18 cellular contexts compared by ENCODE assay signal in genomic region chr3:111218615-111219014, GRCh38.
A peak's percentile ranks its signal among the peaks of the same experiment; 100 is the strongest.
DNase-seq lines count a peak whose midpoint lies in the region; ATAC-seq and TF ChIP-seq lines count a peak whose summit lies in the region.
"Had no signal": no experiment of that assay in that cellular context is flagged by ENCODE, and none has a peak within 500 bp of the region (broad histone marks: within the 10 kb centered on the region; RNA-seq: fewer than 3 reads in every experiment).

No MANE protein-coding gene starts in this region.

- TF ChIP-seq EP300 in SK-N-SH (IDR thresholded peaks at IDR 0.05; ENCODE audit: borderline replicate concordance in 1 of 2, low read depth in 1 of 2, low read length in 1 of 2): peak in 1 of 2 experiments; percentile 97; a peak in 2 of 4 replicates

- peak; percentile 16; the same call in 1 of the 2 replicates for TF ChIP-seq RAD21 in SK-N-SH (IDR thresholded peaks at IDR 0.05; ENCODE audit: low read length)

- ATAC-seq in HG03571 (IDR thresholded peaks at IDR 0.05; ENCODE audit: unreplicated experiment): no peak
- ATAC-seq: CD8-positive, alpha-beta T cell had no signal

- H3K4me3 ChIP-seq in SK-N-SH (ENCODE audit: low read depth in 2 of 2, low read length in 1 of 2): no peak overlapping the region
- H3K4me3 ChIP-seq in esophagus squamous epithelium: no peak overlapping the region
- H3K4me3 ChIP-seq: BLaER1, GM23248 had no signal

- no peak overlapping the region for H2AFZ ChIP-seq in SK-N-SH (ENCODE audit: low read depth)
- H2AFZ ChIP-seq: GM23248 had no signal

- no peak overlapping the region for H3K9ac ChIP-seq in SK-N-SH
- H3K9ac ChIP-seq: BLaER1, GM23248 had no signal

- H3F3A ChIP-seq in SK-N-SH (replicated peaks; ENCODE audit: insufficient read depth): peaks cover 6% of the 10 kb centered on the region

- no peaks in the 10 kb centered on the region for H3K9me2 ChIP-seq in SK-N-SH

- H3K79me2 ChIP-seq in SK-N-SH (ENCODE audit: insufficient read depth): no peaks in the 10 kb centered on the region

- H3K9me3 ChIP-seq in SK-N-SH: no peaks in the 10 kb centered on the region
- H3K9me3 ChIP-seq in esophagus squamous epithelium: no peaks in the 10 kb centered on the region
- H3K9me3 ChIP-seq: BLaER1, Caco-2 had no signal

- TF ChIP-seq CTCF in SK-N-SH (IDR thresholded peaks at IDR 0.05) (no peak), esophagus squamous epithelium (IDR thresholded peaks at IDR 0.05) (no peak)

- no peak for TF ChIP-seq POLR2A in esophagus squamous epithelium (IDR thresholded peaks at IDR 0.05)

- no peaks in the 10 kb centered on the region for H3K27me3 ChIP-seq in SK-N-SH (ENCODE audit: insufficient read depth)
- H3K27me3 ChIP-seq in esophagus squamous epithelium: no peaks in the 10 kb centered on the region
- H3K27me3 ChIP-seq: BLaER1 had no signal

- POLR2A ChIA-PET in SK-N-SH (lab: Yijun Ruan, JAX): no interaction called here

- DNase-seq in DMS 273 treated with DMSO at 0.1 percent for 48 hours (lab: John Stamatoyannopoulos, UW) (peak; percentile 52), NCI-H1694 treated with DMSO at 0.1 percent for 48 hours (lab: John Stamatoyannopoulos, UW) (peak; percentile 14), SK-N-SH (peak; percentile 42), myocyte (ENCODE audit: low read depth) (peak; percentile 13), NCI-H2081 (lab: John Stamatoyannopoulos, UW) (no peak), esophagus squamous epithelium (lab: John Stamatoyannopoulos, UW) (no peak)
- DNase-seq: Caco-2; CD4-positive, CD25-positive, alpha-beta regulatory T cell; CD8-positive, alpha-beta T cell; DMS53; DMS79 treated with DMSO at 0.1 percent for 48 hours; GF-D8; GM23248; H7; HCEC 1CT had no signal

- WGBS in SK-N-SH (ENCODE audit: low lambda C conversion rate): 10% methylated on average over 1 of the region's 1 CpG
- WGBS in esophagus squamous epithelium, 2 donors: 31 to 44% methylated on average over 1 of the region's 1 CpG

- no peaks in the 10 kb centered on the region for H4K20me1 ChIP-seq in SK-N-SH (ENCODE audit: insufficient read depth)
- H4K20me1 ChIP-seq: BLaER1 had no signal

- intact Hi-C loops in esophagus squamous epithelium (cut with DNase I): no loop called here

- H3K4me2 ChIP-seq in SK-N-SH: no peak overlapping the region
- H3K4me2 ChIP-seq: BLaER1 had no signal

- H3K27ac ChIP-seq in SK-N-SH (ENCODE audit: low read depth in 2 of 2, low read length in 1 of 2) (no peak overlapping the region), esophagus squamous epithelium (no peak overlapping the region)
- H3K27ac ChIP-seq: BLaER1, C4-2B, GM23248 had no signal

- H3K36me3 ChIP-seq in SK-N-SH (replicated peaks in 1 of 2; ENCODE audit: control insufficient read depth in 1 of 2, insufficient read depth in 2 of 2, low read length in 1 of 2) (no peaks in the 10 kb centered on the region), esophagus squamous epithelium (no peaks in the 10 kb centered on the region)
- H3K36me3 ChIP-seq: BLaER1 had no signal

- H3K4me1 ChIP-seq in SK-N-SH (ENCODE audit: control insufficient read depth in 1 of 2, insufficient read depth in 2 of 2, low read depth in 1 of 2, low read length in 1 of 2) (no peaks in the 10 kb centered on the region; a peak in 1 of 4 replicates), esophagus squamous epithelium (no peaks in the 10 kb centered on the region)
- H3K4me1 ChIP-seq: BLaER1, Caco-2 had no signal

- CTCF ChIA-PET in SK-N-SH (lab: Yijun Ruan, JAX): interaction anchor here (1.5 kb wide), 1 partner anchor 10 kb away, joined by 3 read pairs; no protein-coding TSS in a partner anchor

TF ChIP-seq in SK-N-SH, 30 proteins besides CTCF, POLR2A, EP300 and RAD21:
- 0 out of 2 replicates have a peak, but pooled peaks have one; percentile 14 for TF ChIP-seq TCF12 (IDR thresholded peaks at IDR 0.05)
- no peak for TF ChIP-seq GABPA (IDR thresholded peaks at IDR 0.05; ENCODE audit: low read depth)
- TF ChIP-seq TEAD4 (IDR thresholded peaks at IDR 0.05; ENCODE audit: borderline replicate concordance, insufficient read depth): no peak
- TF ChIP-seq MXI1 (IDR thresholded peaks at IDR 0.05; ENCODE audit: low read depth, low read length): peak; percentile 64; the same call in 1 of the 2 replicates
- TF ChIP-seq GATA2 (CRISPR knock-in tag; IDR thresholded peaks at IDR 0.05): peak; percentile 98
- TF ChIP-seq CHD2 (IDR thresholded peaks at IDR 0.05; ENCODE audit: low read length, partially characterized antibody): peak; percentile 52
- TF ChIP-seq RCOR1 (IDR thresholded peaks at IDR 0.05; ENCODE audit: low read length): peak; percentile 98
- TF ChIP-seq RXRA (IDR thresholded peaks at IDR 0.05; ENCODE audit: borderline replicate concordance, low read depth): no peak
- 0 out of 2 replicates have a peak, but pooled peaks have one; percentile 14 for TF ChIP-seq POLR2AphosphoS5 (IDR thresholded peaks at IDR 0.05; ENCODE audit: low read depth, low read length)
- TF ChIP-seq SIN3A (IDR thresholded peaks at IDR 0.05; ENCODE audit: borderline replicate concordance, low read depth, low read length): no peak

Comparison
In these comparisons a context has a peak if more than half of its experiments do, and no peak if none do; other contexts are left out.
1. DNase-seq: peak in DMS 273 treated with DMSO at 0.1 percent for 48 hours (single experiment), NCI-H1694 treated with DMSO at 0.1 percent for 48 hours (single experiment), SK-N-SH (single experiment) and myocyte (single experiment); none in NCI-H2081 (0 of 2) and esophagus squamous epithelium (single experiment).